In the genomic region with DNA sequence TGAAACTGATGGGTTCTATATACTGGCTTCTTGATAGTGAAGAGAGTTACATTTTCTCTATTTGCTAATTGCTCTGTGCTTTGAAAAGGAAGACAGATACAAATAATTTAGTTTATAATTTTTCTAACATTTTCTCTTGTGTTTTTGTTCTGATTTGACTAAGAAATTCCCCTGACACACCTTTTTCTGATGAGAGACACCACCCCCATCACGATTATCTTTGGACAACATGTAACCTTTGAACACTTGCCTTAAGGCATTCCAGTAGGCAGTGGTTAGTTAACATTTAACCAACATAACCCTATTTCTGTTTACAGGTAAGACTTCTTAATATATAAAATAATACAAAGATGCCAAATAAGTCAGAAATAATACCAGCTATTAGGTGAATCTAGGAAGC, we compare ENCODE assay signal across 2 cellular contexts.
A peak's percentile ranks its signal among the peaks of the same experiment; 100 is the strongest.
TF ChIP-seq lines count a peak whose summit lies in the region.

No MANE protein-coding gene starts in this region.

TF ChIP-seq in A549, 52 proteins besides CTCF, POLR2A, EP300 and RAD21:
- TF ChIP-seq, protein P1, sequence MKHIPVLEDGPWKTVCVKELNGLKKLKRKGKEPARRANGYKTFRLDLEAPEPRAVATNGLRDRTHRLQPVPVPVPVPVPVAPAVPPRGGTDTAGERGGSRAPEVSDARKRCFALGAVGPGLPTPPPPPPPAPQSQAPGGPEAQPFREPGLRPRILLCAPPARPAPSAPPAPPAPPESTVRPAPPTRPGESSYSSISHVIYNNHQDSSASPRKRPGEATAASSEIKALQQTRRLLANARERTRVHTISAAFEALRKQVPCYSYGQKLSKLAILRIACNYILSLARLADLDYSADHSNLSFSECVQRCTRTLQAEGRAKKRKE (CRISPR knock-in tag; IDR thresholded peaks at IDR 0.05; ENCODE audit: low read depth) = no peak
- TF ChIP-seq HDAC2 (IDR thresholded peaks at IDR 0.05) = no peak
- TF ChIP-seq ZNF302 (CRISPR knock-in tag; IDR thresholded peaks at IDR 0.05) = no peak
- no peak for TF ChIP-seq CBX2 (IDR thresholded peaks at IDR 0.05; ENCODE audit: borderline replicate concordance, low read depth)
- TF ChIP-seq, protein P2, sequence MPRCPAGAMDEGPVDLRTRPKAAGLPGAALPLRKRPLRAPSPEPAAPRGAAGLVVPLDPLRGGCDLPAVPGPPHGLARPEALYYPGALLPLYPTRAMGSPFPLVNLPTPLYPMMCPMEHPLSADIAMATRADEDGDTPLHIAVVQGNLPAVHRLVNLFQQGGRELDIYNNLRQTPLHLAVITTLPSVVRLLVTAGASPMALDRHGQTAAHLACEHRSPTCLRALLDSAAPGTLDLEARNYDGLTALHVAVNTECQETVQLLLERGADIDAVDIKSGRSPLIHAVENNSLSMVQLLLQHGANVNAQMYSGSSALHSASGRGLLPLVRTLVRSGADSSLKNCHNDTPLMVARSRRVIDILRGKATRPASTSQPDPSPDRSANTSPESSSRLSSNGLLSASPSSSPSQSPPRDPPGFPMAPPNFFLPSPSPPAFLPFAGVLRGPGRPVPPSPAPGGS (IDR thresholded peaks at IDR 0.05) = no peak
- no peak for TF ChIP-seq MAFK (IDR thresholded peaks at IDR 0.05; ENCODE audit: partially characterized antibody)
- TF ChIP-seq RFX5 (IDR thresholded peaks at IDR 0.05) = no peak
- no peak for TF ChIP-seq RCOR1 (IDR thresholded peaks at IDR 0.05; ENCODE audit: low read depth, low read length)
- no peak for TF ChIP-seq HOXB13 (CRISPR knock-in tag; IDR thresholded peaks at IDR 0.05; ENCODE audit: low read depth)
- TF ChIP-seq MAZ (IDR thresholded peaks at IDR 0.05; ENCODE audit: borderline replicate concordance, low read depth, low read length) = no peak
- no peak for TF ChIP-seq BHLHE40 (IDR thresholded peaks at IDR 0.05; ENCODE audit: low read depth, low read length)
- TF ChIP-seq GATA3 (IDR thresholded peaks at IDR 0.05; ENCODE audit: borderline replicate concordance) = no peak
- TF ChIP-seq EHMT2 (IDR thresholded peaks at IDR 0.05; ENCODE audit: low read depth) = no peak
- TF ChIP-seq JUN (IDR thresholded peaks at IDR 0.05) = no peak
- no peak for TF ChIP-seq FOSB (CRISPR knock-in tag; IDR thresholded peaks at IDR 0.05)
- no peak for TF ChIP-seq KDM5A (IDR thresholded peaks at IDR 0.05)
- TF ChIP-seq, protein P3, sequence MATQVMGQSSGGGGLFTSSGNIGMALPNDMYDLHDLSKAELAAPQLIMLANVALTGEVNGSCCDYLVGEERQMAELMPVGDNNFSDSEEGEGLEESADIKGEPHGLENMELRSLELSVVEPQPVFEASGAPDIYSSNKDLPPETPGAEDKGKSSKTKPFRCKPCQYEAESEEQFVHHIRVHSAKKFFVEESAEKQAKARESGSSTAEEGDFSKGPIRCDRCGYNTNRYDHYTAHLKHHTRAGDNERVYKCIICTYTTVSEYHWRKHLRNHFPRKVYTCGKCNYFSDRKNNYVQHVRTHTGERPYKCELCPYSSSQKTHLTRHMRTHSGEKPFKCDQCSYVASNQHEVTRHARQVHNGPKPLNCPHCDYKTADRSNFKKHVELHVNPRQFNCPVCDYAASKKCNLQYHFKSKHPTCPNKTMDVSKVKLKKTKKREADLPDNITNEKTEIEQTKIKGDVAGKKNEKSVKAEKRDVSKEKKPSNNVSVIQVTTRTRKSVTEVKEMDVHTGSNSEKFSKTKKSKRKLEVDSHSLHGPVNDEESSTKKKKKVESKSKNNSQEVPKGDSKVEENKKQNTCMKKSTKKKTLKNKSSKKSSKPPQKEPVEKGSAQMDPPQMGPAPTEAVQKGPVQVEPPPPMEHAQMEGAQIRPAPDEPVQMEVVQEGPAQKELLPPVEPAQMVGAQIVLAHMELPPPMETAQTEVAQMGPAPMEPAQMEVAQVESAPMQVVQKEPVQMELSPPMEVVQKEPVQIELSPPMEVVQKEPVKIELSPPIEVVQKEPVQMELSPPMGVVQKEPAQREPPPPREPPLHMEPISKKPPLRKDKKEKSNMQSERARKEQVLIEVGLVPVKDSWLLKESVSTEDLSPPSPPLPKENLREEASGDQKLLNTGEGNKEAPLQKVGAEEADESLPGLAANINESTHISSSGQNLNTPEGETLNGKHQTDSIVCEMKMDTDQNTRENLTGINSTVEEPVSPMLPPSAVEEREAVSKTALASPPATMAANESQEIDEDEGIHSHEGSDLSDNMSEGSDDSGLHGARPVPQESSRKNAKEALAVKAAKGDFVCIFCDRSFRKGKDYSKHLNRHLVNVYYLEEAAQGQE (IDR thresholded peaks at IDR 0.05) = no peak
- TF ChIP-seq, protein P4, sequence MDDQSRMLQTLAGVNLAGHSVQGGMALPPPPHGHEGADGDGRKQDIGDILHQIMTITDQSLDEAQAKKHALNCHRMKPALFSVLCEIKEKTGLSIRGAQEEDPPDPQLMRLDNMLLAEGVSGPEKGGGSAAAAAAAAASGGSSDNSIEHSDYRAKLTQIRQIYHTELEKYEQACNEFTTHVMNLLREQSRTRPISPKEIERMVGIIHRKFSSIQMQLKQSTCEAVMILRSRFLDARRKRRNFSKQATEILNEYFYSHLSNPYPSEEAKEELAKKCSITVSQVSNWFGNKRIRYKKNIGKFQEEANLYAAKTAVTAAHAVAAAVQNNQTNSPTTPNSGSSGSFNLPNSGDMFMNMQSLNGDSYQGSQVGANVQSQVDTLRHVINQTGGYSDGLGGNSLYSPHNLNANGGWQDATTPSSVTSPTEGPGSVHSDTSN (IDR thresholded peaks at IDR 0.05) = no peak
- no peak for TF ChIP-seq SMC3 (IDR thresholded peaks at IDR 0.05)

TF ChIP-seq in HepG2, 621 proteins besides CTCF, POLR2A, EP300 and RAD21 (continues in another document):
- TF ChIP-seq, protein P5, sequence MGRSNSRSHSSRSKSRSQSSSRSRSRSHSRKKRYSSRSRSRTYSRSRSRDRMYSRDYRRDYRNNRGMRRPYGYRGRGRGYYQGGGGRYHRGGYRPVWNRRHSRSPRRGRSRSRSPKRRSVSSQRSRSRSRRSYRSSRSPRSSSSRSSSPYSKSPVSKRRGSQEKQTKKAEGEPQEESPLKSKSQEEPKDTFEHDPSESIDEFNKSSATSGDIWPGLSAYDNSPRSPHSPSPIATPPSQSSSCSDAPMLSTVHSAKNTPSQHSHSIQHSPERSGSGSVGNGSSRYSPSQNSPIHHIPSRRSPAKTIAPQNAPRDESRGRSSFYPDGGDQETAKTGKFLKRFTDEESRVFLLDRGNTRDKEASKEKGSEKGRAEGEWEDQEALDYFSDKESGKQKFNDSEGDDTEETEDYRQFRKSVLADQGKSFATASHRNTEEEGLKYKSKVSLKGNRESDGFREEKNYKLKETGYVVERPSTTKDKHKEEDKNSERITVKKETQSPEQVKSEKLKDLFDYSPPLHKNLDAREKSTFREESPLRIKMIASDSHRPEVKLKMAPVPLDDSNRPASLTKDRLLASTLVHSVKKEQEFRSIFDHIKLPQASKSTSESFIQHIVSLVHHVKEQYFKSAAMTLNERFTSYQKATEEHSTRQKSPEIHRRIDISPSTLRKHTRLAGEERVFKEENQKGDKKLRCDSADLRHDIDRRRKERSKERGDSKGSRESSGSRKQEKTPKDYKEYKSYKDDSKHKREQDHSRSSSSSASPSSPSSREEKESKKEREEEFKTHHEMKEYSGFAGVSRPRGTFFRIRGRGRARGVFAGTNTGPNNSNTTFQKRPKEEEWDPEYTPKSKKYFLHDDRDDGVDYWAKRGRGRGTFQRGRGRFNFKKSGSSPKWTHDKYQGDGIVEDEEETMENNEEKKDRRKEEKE (IDR thresholded peaks at IDR 0.05) = no peak
- TF ChIP-seq TEAD3 (CRISPR knock-in tag; optimal IDR thresholded peaks at IDR 0.05; ENCODE audit: borderline replicate concordance) = peak; percentile 58
- peak; percentile 35; the same call in 1 of the 2 replicates for TF ChIP-seq SP5 (CRISPR knock-in tag; IDR thresholded peaks at IDR 0.05; ENCODE audit: borderline replicate concordance, low read depth)
- TF ChIP-seq ZMYM4 (CRISPR knock-in tag; IDR thresholded peaks at IDR 0.05) = peak; percentile 33; the same call in 1 of the 2 replicates
- TF ChIP-seq, protein P6, sequence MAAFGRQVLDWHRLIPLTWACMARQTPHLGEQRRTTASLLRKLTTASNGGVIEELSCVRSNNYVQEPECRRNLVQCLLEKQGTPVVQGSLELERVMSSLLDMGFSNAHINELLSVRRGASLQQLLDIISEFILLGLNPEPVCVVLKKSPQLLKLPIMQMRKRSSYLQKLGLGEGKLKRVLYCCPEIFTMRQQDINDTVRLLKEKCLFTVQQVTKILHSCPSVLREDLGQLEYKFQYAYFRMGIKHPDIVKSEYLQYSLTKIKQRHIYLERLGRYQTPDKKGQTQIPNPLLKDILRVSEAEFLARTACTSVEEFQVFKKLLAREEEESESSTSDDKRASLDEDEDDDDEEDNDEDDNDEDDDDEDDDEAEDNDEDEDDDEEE (CRISPR knock-in tag; IDR thresholded peaks at IDR 0.05) = no peak
- TF ChIP-seq NCOR1 (IDR thresholded peaks at IDR 0.05; ENCODE audit: borderline replicate concordance, low read length) = peak; percentile 57; the same call in 1 of the 2 replicates
- TF ChIP-seq TCF7 (IDR thresholded peaks at IDR 0.05; ENCODE audit: low read depth) = no peak
- no peak for TF ChIP-seq MAZ (IDR thresholded peaks at IDR 0.05; ENCODE audit: borderline replicate concordance, low read depth, low read length)
- TF ChIP-seq MAZ (CRISPR knock-in tag; IDR thresholded peaks at IDR 0.05; ENCODE audit: low read depth) = no peak
- TF ChIP-seq SOX13 (IDR thresholded peaks at IDR 0.05) = no peak
- peak in 1 of 2 experiments; percentile 46; a peak in 1 of 4 replicates for TF ChIP-seq SOX13 (CRISPR knock-in tag; conservative IDR thresholded peaks at IDR 0.05 in 1 of 2, IDR thresholded peaks at IDR 0.05 in 1 of 2)
- TF ChIP-seq ZNF614 (CRISPR knock-in tag; IDR thresholded peaks at IDR 0.05; ENCODE audit: borderline replicate concordance) = no peak
- TF ChIP-seq, protein P7, sequence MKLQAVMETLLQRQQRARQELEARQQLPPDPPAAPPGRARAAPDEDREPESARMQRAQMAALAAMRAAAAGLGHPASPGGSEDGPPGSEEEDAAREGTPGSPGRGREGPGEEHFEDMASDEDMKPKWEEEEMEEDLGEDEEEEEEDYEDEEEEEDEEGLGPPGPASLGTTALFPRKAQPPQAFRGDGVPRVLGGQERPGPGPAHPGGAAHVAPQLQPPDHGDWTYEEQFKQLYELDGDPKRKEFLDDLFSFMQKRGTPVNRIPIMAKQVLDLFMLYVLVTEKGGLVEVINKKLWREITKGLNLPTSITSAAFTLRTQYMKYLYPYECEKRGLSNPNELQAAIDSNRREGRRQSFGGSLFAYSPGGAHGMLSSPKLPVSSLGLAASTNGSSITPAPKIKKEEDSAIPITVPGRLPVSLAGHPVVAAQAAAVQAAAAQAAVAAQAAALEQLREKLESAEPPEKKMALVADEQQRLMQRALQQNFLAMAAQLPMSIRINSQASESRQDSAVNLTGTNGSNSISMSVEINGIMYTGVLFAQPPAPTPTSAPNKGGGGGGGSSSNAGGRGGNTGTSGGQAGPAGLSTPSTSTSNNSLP (IDR thresholded peaks at IDR 0.05; ENCODE audit: low read depth, low read length) = peak; percentile 27; the same call in 1 of the 2 replicates
- no peak for TF ChIP-seq LCORL (IDR thresholded peaks at IDR 0.05)
- 0 out of 2 replicates have a peak, but pooled peaks have one; percentile 27 for TF ChIP-seq LCORL (CRISPR knock-in tag; IDR thresholded peaks at IDR 0.05)
- TF ChIP-seq CBX2 (IDR thresholded peaks at IDR 0.05; ENCODE audit: low read depth, low read length) = no peak
- no peak for TF ChIP-seq CBX2 (CRISPR knock-in tag; IDR thresholded peaks at IDR 0.05; ENCODE audit: low read depth)
- TF ChIP-seq, protein P8, sequence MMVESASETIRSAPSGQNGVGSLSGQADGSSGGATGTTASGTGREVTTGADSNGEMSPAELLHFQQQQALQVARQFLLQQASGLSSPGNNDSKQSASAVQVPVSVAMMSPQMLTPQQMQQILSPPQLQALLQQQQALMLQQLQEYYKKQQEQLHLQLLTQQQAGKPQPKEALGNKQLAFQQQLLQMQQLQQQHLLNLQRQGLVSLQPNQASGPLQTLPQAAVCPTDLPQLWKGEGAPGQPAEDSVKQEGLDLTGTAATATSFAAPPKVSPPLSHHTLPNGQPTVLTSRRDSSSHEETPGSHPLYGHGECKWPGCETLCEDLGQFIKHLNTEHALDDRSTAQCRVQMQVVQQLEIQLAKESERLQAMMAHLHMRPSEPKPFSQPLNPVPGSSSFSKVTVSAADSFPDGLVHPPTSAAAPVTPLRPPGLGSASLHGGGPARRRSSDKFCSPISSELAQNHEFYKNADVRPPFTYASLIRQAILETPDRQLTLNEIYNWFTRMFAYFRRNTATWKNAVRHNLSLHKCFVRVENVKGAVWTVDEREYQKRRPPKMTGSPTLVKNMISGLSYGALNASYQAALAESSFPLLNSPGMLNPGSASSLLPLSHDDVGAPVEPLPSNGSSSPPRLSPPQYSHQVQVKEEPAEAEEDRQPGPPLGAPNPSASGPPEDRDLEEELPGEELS (CRISPR knock-in tag; IDR thresholded peaks at IDR 0.05) = peak; percentile 60; the same call in 1 of the 2 replicates
- peak; percentile 84; the same call in 1 of the 2 replicates for TF ChIP-seq HNF4G (IDR thresholded peaks at IDR 0.05; ENCODE audit: borderline replicate concordance, low read depth, low read length)
- TF ChIP-seq HNF4G (CRISPR knock-in tag; IDR thresholded peaks at IDR 0.05; ENCODE audit: borderline replicate concordance, low read depth) = no peak
- no peak for TF ChIP-seq ISX (CRISPR knock-in tag; conservative IDR thresholded peaks at IDR 0.05)
- TF ChIP-seq MAFG (CRISPR knock-in tag; IDR thresholded peaks at IDR 0.05) = no peak
- TF ChIP-seq AGO1 (IDR thresholded peaks at IDR 0.05; ENCODE audit: low read depth, low read length, poor library complexity, severe bottlenecking) = no peak
- peak; percentile 80; the same call in 1 of the 2 replicates for TF ChIP-seq RXRB (CRISPR knock-in tag; IDR thresholded peaks at IDR 0.05; ENCODE audit: borderline replicate concordance)
- TF ChIP-seq, protein P9, sequence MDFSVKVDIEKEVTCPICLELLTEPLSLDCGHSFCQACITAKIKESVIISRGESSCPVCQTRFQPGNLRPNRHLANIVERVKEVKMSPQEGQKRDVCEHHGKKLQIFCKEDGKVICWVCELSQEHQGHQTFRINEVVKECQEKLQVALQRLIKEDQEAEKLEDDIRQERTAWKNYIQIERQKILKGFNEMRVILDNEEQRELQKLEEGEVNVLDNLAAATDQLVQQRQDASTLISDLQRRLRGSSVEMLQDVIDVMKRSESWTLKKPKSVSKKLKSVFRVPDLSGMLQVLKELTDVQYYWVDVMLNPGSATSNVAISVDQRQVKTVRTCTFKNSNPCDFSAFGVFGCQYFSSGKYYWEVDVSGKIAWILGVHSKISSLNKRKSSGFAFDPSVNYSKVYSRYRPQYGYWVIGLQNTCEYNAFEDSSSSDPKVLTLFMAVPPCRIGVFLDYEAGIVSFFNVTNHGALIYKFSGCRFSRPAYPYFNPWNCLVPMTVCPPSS (IDR thresholded peaks at IDR 0.05) = no peak
- TF ChIP-seq ZZZ3 (CRISPR knock-in tag; IDR thresholded peaks at IDR 0.05; ENCODE audit: borderline replicate concordance) = no peak
